In the genomic region with DNA sequence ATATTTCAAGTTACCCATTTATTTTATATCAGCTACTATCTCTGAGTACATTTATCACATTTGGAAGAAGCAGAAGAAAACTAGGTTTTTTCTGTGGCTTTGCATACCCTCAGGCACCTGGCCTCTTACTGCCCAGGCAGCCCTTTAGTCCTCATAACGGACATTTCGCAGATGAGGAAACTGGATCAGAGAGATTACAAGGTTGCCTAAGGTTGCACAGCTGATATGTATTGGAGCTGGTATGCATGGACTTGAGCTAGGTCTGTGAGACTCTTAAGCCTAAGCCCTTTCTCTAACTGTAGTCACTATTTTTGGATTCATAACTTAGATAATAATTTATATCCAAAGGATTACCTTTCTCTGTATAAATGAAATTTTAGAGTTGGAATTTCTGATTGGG, we compare ENCODE assay signal across 35 cellular contexts.
"Had no signal": no experiment of that assay in that cellular context is flagged by ENCODE, and none has a peak within 500 bp of the region (broad histone marks: within the 10 kb centered on the region; RNA-seq: fewer than 3 reads in every experiment).

No MANE protein-coding gene starts in this region.

- H3K36me3 Mint-ChIP-seq: activated naive CD4-positive, alpha-beta T cell treated with anti-CD3 and anti-CD28 coated beads, Interleukin-2, amount 50 U/mL, for 24 hours; stimulated activated memory B cell treated with anti-CD40 and anti-IgM and Interleukin-4, amounts not matched to agents 10 μg/mL and 1 μg/mL and 100 μg/mL, for 72 hours; type B pancreatic cell had no signal

- DNase-seq: activated CD4-positive, alpha-beta memory T cell treated with anti-CD3 and anti-CD28 coated beads for 36 hours; activated CD4-positive, alpha-beta T cell treated with anti-CD3 and anti-CD28 coated beads, Interleukin-2, amount 10 ng/mL, durations not matched to agents 24 days and 14 days; activated CD4-positive, CD25-positive, alpha-beta regulatory T cell treated with anti-CD3 and anti-CD28 coated beads, Interleukin-2, amount 50 U/mL, for 72 hours; activated CD8-positive, alpha-beta memory T cell treated with anti-CD3 and anti-CD28 coated beads, Interleukin-2, amount 50 U/mL, for 4 hours; activated gamma-delta T cell treated with Interleukin-2 at 50 U/mL for 16 hours; activated naive CD8-positive, alpha-beta T cell treated with anti-CD3 and anti-CD28 coated beads, Interleukin-2, amount 50 U/mL, for 24 hours; activated T-cell treated with anti-CD3 and anti-CD28 coated beads, Interleukin-2, amount 50 U/mL, for 1 hour; amygdala; body of pancreas; dorsolateral prefrontal cortex; effector memory CD4-positive, alpha-beta T cell; foreskin keratinocyte; heart left ventricle; kidney glomerular epithelial cell; lower lobe of right lung; mesendoderm; mucosa of descending colon; stimulated activated CD4-positive, alpha-beta T cell treated with anti-CD3 and anti-CD28 coated beads, Interleukin-1b, Interleukin-23, amount 100 ng/mL, for 48 hours; stimulated activated CD4-positive, alpha-beta T cell treated with anti-CD3 and anti-CD28 coated beads, Interleukin-4, amount 100 ng/mL, for 4 hours; stimulated activated CD8-positive, alpha-beta memory T cell treated with anti-CD3 and anti-CD28 coated beads, Interleukin-4, amount 100 ng/mL, for 48 hours; stimulated activated naive CD8-positive, alpha-beta T cell treated with anti-CD3 and anti-CD28 coated beads, Interleukin-15, amount 100 ng/mL, for 72 hours; substantia nigra; T-helper 1 cell; uterus had no signal

- FAIRE-seq: TTC549 had no signal

- H3K27ac Mint-ChIP-seq: activated CD4-positive, alpha-beta memory T cell treated with anti-CD3 and anti-CD28 coated beads for 36 hours; activated CD4-positive, alpha-beta T cell treated with anti-CD3 and anti-CD28 coated beads, Interleukin-2, amount 10 ng/mL, durations not matched to agents 24 days and 14 days; activated naive CD8-positive, alpha-beta T cell treated with anti-CD3 and anti-CD28 coated beads, Interleukin-2, amount 50 U/mL, for 24 hours; activated T-helper 1 cell treated with anti-CD3 and anti-CD28 coated beads, Interleukin-12 subunit alpha, Interleukin-12 subunit beta, Interleukin-2, Interleukin-4 antibody, amounts not matched to agents 30 ng/mL and 10 ng/mL and 1 ng/mL, durations not matched to agents 14 hours and 24 hours and 36 hours; natural killer cell treated with Interleukin-12 subunit alpha and Interleukin-12 subunit beta and Interleukin-15 and Interleukin-18, amount 100 ng/mL, for 72 hours; stimulated activated memory B cell treated with anti-CD40 and anti-IgM and Interleukin-4, amounts not matched to agents 10 μg/mL and 1 μg/mL and 100 μg/mL, for 72 hours; stimulated activated naive CD8-positive, alpha-beta T cell treated with anti-CD3 and anti-CD28 coated beads, Interleukin-15, amount 100 ng/mL, for 72 hours; type B pancreatic cell had no signal

- ATAC-seq: activated naive CD8-positive, alpha-beta T cell treated with anti-CD3 and anti-CD28 coated beads, Interleukin-2, amount 50 U/mL, for 24 hours; body of pancreas; foreskin keratinocyte; heart left ventricle; left lobe of liver; lower lobe of right lung; mucosa of descending colon; natural killer cell treated with Interleukin-12 subunit alpha and Interleukin-12 subunit beta and Interleukin-15 and Interleukin-18, amount 100 ng/mL, for 72 hours; stimulated activated memory B cell treated with anti-CD40 and anti-IgM and Interleukin-4, amounts not matched to agents 10 μg/mL and 1 μg/mL and 100 μg/mL, for 72 hours; stimulated activated naive CD8-positive, alpha-beta T cell treated with anti-CD3 and anti-CD28 coated beads, Interleukin-15, amount 100 ng/mL, for 72 hours had no signal

- H3K4me3 Mint-ChIP-seq: activated CD4-positive, alpha-beta T cell treated with anti-CD3 and anti-CD28 coated beads, Interleukin-2, amount 10 ng/mL, durations not matched to agents 24 days and 14 days; activated naive CD4-positive, alpha-beta T cell treated with anti-CD3 and anti-CD28 coated beads, Interleukin-2, amount 50 U/mL, for 24 hours; activated naive CD8-positive, alpha-beta T cell treated with anti-CD3 and anti-CD28 coated beads, Interleukin-2, amount 50 U/mL, for 24 hours; activated T-helper 1 cell treated with anti-CD3 and anti-CD28 coated beads, Interleukin-12 subunit alpha, Interleukin-12 subunit beta, Interleukin-2, Interleukin-4 antibody, amounts not matched to agents 30 ng/mL and 10 ng/mL and 1 ng/mL, durations not matched to agents 14 hours and 24 hours and 36 hours; natural killer cell treated with Interleukin-12 subunit alpha and Interleukin-12 subunit beta and Interleukin-15 and Interleukin-18, amount 100 ng/mL, for 72 hours; stimulated activated memory B cell treated with anti-CD40 and anti-IgM and Interleukin-4, amounts not matched to agents 10 μg/mL and 1 μg/mL and 100 μg/mL, for 72 hours; stimulated activated naive CD8-positive, alpha-beta T cell treated with anti-CD3 and anti-CD28 coated beads, Interleukin-15, amount 100 ng/mL, for 72 hours; type B pancreatic cell had no signal

- H3K9me3 ChIP-seq: body of pancreas, lower lobe of right lung, mucosa of descending colon, right atrium auricular region, uterus had no signal

- H3K36me3 ChIP-seq: cardiac muscle cell, heart left ventricle, lower lobe of right lung, right atrium auricular region, uterus had no signal

- H3K27ac ChIP-seq: cardiac muscle cell, coronary artery, dorsolateral prefrontal cortex, foreskin keratinocyte, heart left ventricle, lower lobe of right lung, right atrium auricular region, uterus had no signal

- H3K4me1 ChIP-seq: foreskin keratinocyte had no signal

- H3K27me3 ChIP-seq: body of pancreas had no signal

- H3K4me2 ChIP-seq: smooth muscle cell had no signal

- H3K4me3 ChIP-seq: body of pancreas, cardiac muscle cell, coronary artery, heart left ventricle, lower lobe of right lung, mucosa of descending colon, right atrium auricular region, smooth muscle cell, uterus had no signal
